In genomic region chr5:159262472-159262858, GRCh38 we compare ENCODE assay signal across 8 cellular contexts. TPM values are rescaled to one million over a fixed set of nuclear protein-coding genes. Genes with fewer than 3 reads are reported as not detected.
A peak's percentile ranks its signal among the peaks of the same experiment; 100 is the strongest.
DNase-seq lines count a peak whose midpoint lies in the region; ATAC-seq and TF ChIP-seq lines count a peak whose summit lies in the region.

No MANE protein-coding gene starts in this region.

- H4K20me1 ChIP-seq in neural cell (ENCODE audit: insufficient read depth) = no peaks in the 10 kb centered on the region

- H3K27me3 ChIP-seq in esophagus (ENCODE audit: control insufficient read depth in 1 of 2, insufficient read depth in 2 of 2, low read length in 2 of 2) (no peaks in the 10 kb centered on the region), neural cell (ENCODE audit: insufficient read depth, low read depth, low read length) (no peaks in the 10 kb centered on the region)

- 18 to 19% methylated on average over 10 of the region's 10 CpGs for WGBS in esophagus, 2 donors

- peak overlapping the region; percentile 83 for H3K4me2 ChIP-seq in neural cell (ENCODE audit: low read length)

- no peak for TF ChIP-seq EP300 in neural cell (conservative IDR thresholded peaks at IDR 0.05; ENCODE audit: poor library complexity, severe bottlenecking)

- peaks cover 24% of the 10 kb centered on the region for H3K79me2 ChIP-seq in neural cell (replicated peaks; ENCODE audit: insufficient read depth, low read length)

- H2AFZ ChIP-seq in neural cell (ENCODE audit: low read depth, low read length) = peak overlapping the region; percentile 95

- peaks cover 35% of the 10 kb centered on the region for H3K4me1 Mint-ChIP-seq in activated T-cell treated with anti-CD3 and anti-CD28 coated beads, Interleukin-2, amount 50 U/mL, for 4 hours (ENCODE audit: low read depth)

- H3F3A ChIP-seq in neural cell (ENCODE audit: insufficient read depth, low read length, poor library complexity, severe bottlenecking) = no peaks in the 10 kb centered on the region

- H3K4me3 ChIP-seq in esophagus (ENCODE audit: low read depth in 1 of 2, low read length in 2 of 2) = peak overlapping the region; percentile 65 to 98
- H3K4me3 ChIP-seq in neural cell (ENCODE audit: low read length) = peak overlapping the region; percentile 82

- TF ChIP-seq RAD21 in neural cell (conservative IDR thresholded peaks at IDR 0.05) = no peak

- TF ChIP-seq CTCF in neural cell (IDR thresholded peaks at IDR 0.05; ENCODE audit: poor library complexity, severe bottlenecking) = no peak

- no peaks in the 10 kb centered on the region for H3K27me3 Mint-ChIP-seq in activated T-cell treated with anti-CD3 and anti-CD28 coated beads, Interleukin-2, amount 50 U/mL, for 4 hours (ENCODE audit: low read depth)

- no peaks in the 10 kb centered on the region for H3K4me1 ChIP-seq in esophagus (ENCODE audit: control insufficient read depth in 2 of 2, insufficient read depth in 2 of 2, low read length in 1 of 2)

- no peaks in the 10 kb centered on the region for H3K9me3 ChIP-seq in esophagus (ENCODE audit: control insufficient read depth in 2 of 2, insufficient read depth in 1 of 2, low read depth in 1 of 2, low read length in 1 of 2)
- no peaks in the 10 kb centered on the region for H3K9me3 ChIP-seq in neural cell (ENCODE audit: low read length)

- no peak for DNase-seq in activated T-cell treated with anti-CD3 and anti-CD28 coated beads, Interleukin-2, amount 50 U/mL, for 4 hours
- DNase-seq in activated T-cell treated with anti-CD3 and anti-CD28 coated beads for 4 hours = no peak
- peak; percentile 33 for DNase-seq in SK-MEL-5 (ENCODE audit: low read depth, low spot score)
- no peak for DNase-seq in germinal center (ENCODE audit: low spot score)
- no peak for DNase-seq in COR-L47 (lab: John Stamatoyannopoulos, UW)

- peak overlapping the region; percentile 87 for H3K9ac ChIP-seq in neural cell (ENCODE audit: low read length)

- H3K9me2 ChIP-seq in neural cell (ENCODE audit: insufficient read depth, low read length) = no peaks in the 10 kb centered on the region

- ATAC-seq in activated T-cell treated with anti-CD3 and anti-CD28 coated beads, Interleukin-2, amount 50 U/mL, for 4 hours = peak; percentile 22 to 35
- ATAC-seq in HG03064 (IDR thresholded peaks at IDR 0.05; ENCODE audit: low read depth, unreplicated experiment) = peak; percentile 6

- peak overlapping the region; percentile 96 for H3K4me3 Mint-ChIP-seq in activated T-cell treated with anti-CD3 and anti-CD28 coated beads, Interleukin-2, amount 50 U/mL, for 4 hours

- in situ Hi-C loops in SK-MEL-5 (cut with HindIII; ENCODE audit: low pct_unique_long_range_greater_than_20kb, low sequenced_read_pairs) = loop anchor here (25.0 kb wide), 1 partner anchor 100 kb away; no protein-coding TSS in a partner anchor

- no peaks in the 10 kb centered on the region for H3K9me3 Mint-ChIP-seq in activated T-cell treated with anti-CD3 and anti-CD28 coated beads, Interleukin-2, amount 50 U/mL, for 4 hours

- peak overlapping the region; percentile 94 to 99 for H3K27ac ChIP-seq in esophagus (ENCODE audit: low read depth in 2 of 2, low read length in 1 of 2)
- H3K27ac ChIP-seq in neural cell (ENCODE audit: low read length) = peak overlapping the region; percentile 93

- no peaks in the 10 kb centered on the region for H3K36me3 ChIP-seq in esophagus (ENCODE audit: control insufficient read depth in 2 of 2, insufficient read depth in 2 of 2, low read length in 1 of 2)
- no peaks in the 10 kb centered on the region for H3K36me3 ChIP-seq in neural cell (ENCODE audit: insufficient read depth, low read length)

- H3K36me3 Mint-ChIP-seq in activated T-cell treated with anti-CD3 and anti-CD28 coated beads, Interleukin-2, amount 50 U/mL, for 4 hours (ENCODE audit: insufficient read depth) = peaks cover 16% of the 10 kb centered on the region

TF ChIP-seq in neural cell, 6 proteins besides CTCF, POLR2A, EP300 and RAD21:
- TF ChIP-seq POLR2AphosphoS5 (IDR thresholded peaks at IDR 0.05) (no peak), MXI1 (conservative IDR thresholded peaks at IDR 0.05; ENCODE audit: poor library complexity, severe bottlenecking) (no peak), TAF1 (IDR thresholded peaks at IDR 0.05; ENCODE audit: low read depth) (no peak), EZH2 (IDR thresholded peaks at IDR 0.05; ENCODE audit: borderline replicate concordance, insufficient read depth, low read length, poor library complexity, severe bottlenecking) (no peak), SMC3 (conservative IDR thresholded peaks at IDR 0.05; ENCODE audit: poor library complexity) (no peak)
- TF ChIP-seq, protein P1, sequence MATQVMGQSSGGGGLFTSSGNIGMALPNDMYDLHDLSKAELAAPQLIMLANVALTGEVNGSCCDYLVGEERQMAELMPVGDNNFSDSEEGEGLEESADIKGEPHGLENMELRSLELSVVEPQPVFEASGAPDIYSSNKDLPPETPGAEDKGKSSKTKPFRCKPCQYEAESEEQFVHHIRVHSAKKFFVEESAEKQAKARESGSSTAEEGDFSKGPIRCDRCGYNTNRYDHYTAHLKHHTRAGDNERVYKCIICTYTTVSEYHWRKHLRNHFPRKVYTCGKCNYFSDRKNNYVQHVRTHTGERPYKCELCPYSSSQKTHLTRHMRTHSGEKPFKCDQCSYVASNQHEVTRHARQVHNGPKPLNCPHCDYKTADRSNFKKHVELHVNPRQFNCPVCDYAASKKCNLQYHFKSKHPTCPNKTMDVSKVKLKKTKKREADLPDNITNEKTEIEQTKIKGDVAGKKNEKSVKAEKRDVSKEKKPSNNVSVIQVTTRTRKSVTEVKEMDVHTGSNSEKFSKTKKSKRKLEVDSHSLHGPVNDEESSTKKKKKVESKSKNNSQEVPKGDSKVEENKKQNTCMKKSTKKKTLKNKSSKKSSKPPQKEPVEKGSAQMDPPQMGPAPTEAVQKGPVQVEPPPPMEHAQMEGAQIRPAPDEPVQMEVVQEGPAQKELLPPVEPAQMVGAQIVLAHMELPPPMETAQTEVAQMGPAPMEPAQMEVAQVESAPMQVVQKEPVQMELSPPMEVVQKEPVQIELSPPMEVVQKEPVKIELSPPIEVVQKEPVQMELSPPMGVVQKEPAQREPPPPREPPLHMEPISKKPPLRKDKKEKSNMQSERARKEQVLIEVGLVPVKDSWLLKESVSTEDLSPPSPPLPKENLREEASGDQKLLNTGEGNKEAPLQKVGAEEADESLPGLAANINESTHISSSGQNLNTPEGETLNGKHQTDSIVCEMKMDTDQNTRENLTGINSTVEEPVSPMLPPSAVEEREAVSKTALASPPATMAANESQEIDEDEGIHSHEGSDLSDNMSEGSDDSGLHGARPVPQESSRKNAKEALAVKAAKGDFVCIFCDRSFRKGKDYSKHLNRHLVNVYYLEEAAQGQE (IDR thresholded peaks at IDR 0.05; ENCODE audit: borderline replicate concordance) = no peak

RNA-seq across cellular contexts. Expression of gene UBLCP1, which starts 0.6 kb away (rescaled TPM):
- total RNA-seq in activated T-cell treated with anti-CD3 and anti-CD28 coated beads, Interleukin-2, amount 50 U/mL, for 4 hours = 10 to 100 TPM; 39.7 to 43.9 (median 42.7) TPM
- total RNA-seq in SK-MEL-5 (2014; rRNA removed; shearing (Covaris generic)) = 44.0 and 45.7 TPM in 2 replicates
- polyA plus RNA-seq in SK-MEL-5 (2015; cell fraction: cytosol; rRNA removed) = 41.1 TPM in 2 replicates
- polyA plus RNA-seq in SK-MEL-5 (2015; cell fraction: nucleus; rRNA removed) = 33.8 and 42.0 TPM in 2 replicates
- 10 to 100 TPM; 17.7 to 19.3 TPM for polyA plus RNA-seq in esophagus
- 34.9 and 42.5 TPM in 2 replicates for polyA plus RNA-seq in neural cell
- 32.6 and 35.4 TPM in 2 replicates for polyA minus RNA-seq in neural cell

RNA-seq across cellular contexts. Expression of gene RNF145, which starts 53.1 kb away (rescaled TPM):
- total RNA-seq in activated T-cell treated with anti-CD3 and anti-CD28 coated beads, Interleukin-2, amount 50 U/mL, for 4 hours = 100 to 1,000 TPM in 2 of 3 donors, 10 to 100 TPM in 1; 95.7 to 109 (median 101) TPM
- total RNA-seq in SK-MEL-5 (2014; rRNA removed; shearing (Covaris generic)) = 47.5 and 49.4 TPM in 2 replicates
- polyA plus RNA-seq in SK-MEL-5 (2015; cell fraction: cytosol; rRNA removed) = 87.8 and 106 TPM in 2 replicates
- 87.2 and 91.7 TPM in 2 replicates for polyA plus RNA-seq in SK-MEL-5 (2015; cell fraction: nucleus; rRNA removed)
- polyA plus RNA-seq in esophagus (10 to 100 TPM; 26.2 to 48.6 TPM), neural cell (49.7 and 52.4 TPM in 2 replicates)
- 53.6 and 56.4 TPM in 2 replicates for polyA minus RNA-seq in neural cell
